22 cellular contexts compared by ENCODE assay signal in genomic region chr12:128928361-128928760, GRCh38.
"Had no signal": no experiment of that assay in that cellular context is flagged by ENCODE, and none has a peak within 500 bp of the region (broad histone marks: within the 10 kb centered on the region; RNA-seq: fewer than 3 reads in every experiment).

No MANE protein-coding gene starts in this region.

- H3K27me3 ChIP-seq: MG63 had no signal

- H3K27ac ChIP-seq: HL-60, RWPE1 had no signal

- H3K36me3 ChIP-seq: MG63 had no signal

- H3K9me3 ChIP-seq: MG63 had no signal

- H3K4me3 ChIP-seq: MG63 had no signal

- FAIRE-seq: HTR-8/SVneo, RCC 7860 had no signal

- ATAC-seq: SK-N-SH treated with all-trans-retinoic acid at 6 μM for 48 hours had no signal

- DNase-seq: Karpas-422, KBM-7, MG63, NCI-H1092, NCI-H1417 treated with DMSO at 0.1 percent for 48 hours, NCI-H146, NCI-H1694 treated with DMSO at 0.1 percent for 48 hours, NCI-H1930, NCI-H2081, NCI-H2171 treated with DMSO at 0.1 percent for 48 hours, NCI-H345, NCI-H446 treated with DMSO at 0.1 percent for 48 hours, NCI-H510A treated with DMSO at 0.1 percent for 48 hours, NCI-H526, NCI-H82, SHP77, T-helper 1 cell had no signal
